Comparison of ENCODE assay signal across 7 cellular contexts in the genomic region with DNA sequence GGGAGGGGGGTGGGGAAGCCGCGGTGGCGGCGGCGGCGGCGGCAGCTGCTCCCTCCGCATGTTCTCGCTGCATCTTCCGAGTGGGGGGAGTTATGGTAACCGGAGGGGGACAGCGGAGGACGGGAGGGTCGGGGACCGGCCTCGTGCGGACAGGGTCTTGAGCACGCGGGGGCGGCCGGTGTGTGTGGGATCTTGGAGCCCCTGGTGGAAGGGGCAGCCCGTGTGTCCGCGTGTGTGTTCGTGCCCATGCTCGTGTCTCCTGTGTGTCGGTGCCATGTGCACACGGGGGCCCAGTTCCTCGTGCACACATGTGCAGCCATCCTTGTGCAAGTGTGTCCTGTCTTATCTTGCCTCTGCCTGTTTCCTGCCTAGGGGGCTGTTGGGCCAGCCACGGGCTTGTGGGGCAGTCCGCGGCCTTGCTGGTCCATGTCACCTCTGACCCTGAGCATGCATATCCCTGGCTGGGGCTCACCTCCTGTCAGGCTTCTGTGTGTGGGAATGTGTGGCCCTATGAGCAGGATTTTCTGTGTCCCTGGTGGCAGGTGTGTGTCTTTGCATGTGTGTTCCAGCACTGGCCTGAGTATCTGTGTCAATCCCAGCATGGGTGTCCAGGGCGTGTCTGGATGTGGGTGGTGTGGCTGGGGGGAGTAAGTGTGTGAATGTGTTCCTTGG. TPM values are rescaled to one million over a fixed set of nuclear protein-coding genes. Genes with fewer than 3 reads are reported as not detected.
A peak's percentile ranks its signal among the peaks of the same experiment; 100 is the strongest.
DNase-seq lines count a peak whose midpoint lies in the region; ATAC-seq and TF ChIP-seq lines count a peak whose summit lies in the region.

No MANE protein-coding gene starts in this region.

- H3K4me2 ChIP-seq in neural progenitor cell = peak overlapping the region; percentile 79

- H3K27ac ChIP-seq in esophagus squamous epithelium = peak overlapping the region; percentile 75 to 96 (median 88)
- H3K27ac ChIP-seq in neural progenitor cell = peak overlapping the region; percentile 32

- H3K4me3 Mint-ChIP-seq in neural progenitor cell = peak overlapping the region; percentile 94

- H3K27ac Mint-ChIP-seq in neural progenitor cell = peak overlapping the region; percentile 84

- peaks cover 0 to 10% (median 0%) of the 10 kb centered on the region in 3 donors for H3K36me3 ChIP-seq in esophagus squamous epithelium
- H3K36me3 ChIP-seq in neural progenitor cell = no peaks in the 10 kb centered on the region

- H4K20me1 ChIP-seq in neural progenitor cell (ENCODE audit: low read depth) = peaks cover 61% of the 10 kb centered on the region

- H3K4me1 ChIP-seq in esophagus squamous epithelium = peaks cover 50 to 85% (median 57%) of the 10 kb centered on the region in 3 donors
- peaks cover 60% of the 10 kb centered on the region for H3K4me1 ChIP-seq in neural progenitor cell

- no peaks in the 10 kb centered on the region for H3K9me3 Mint-ChIP-seq in neural progenitor cell

- no peak overlapping the region for H3K9ac ChIP-seq in neural progenitor cell

- H3K9me3 ChIP-seq in esophagus squamous epithelium (no peaks in the 10 kb centered on the region), neural progenitor cell (ENCODE audit: low read depth) (no peaks in the 10 kb centered on the region)

- 2% methylated on average over 6 to 24 of the region's 33 CpGs for WGBS in esophagus squamous epithelium, 2 donors

- peaks cover 89% of the 10 kb centered on the region for H3K79me2 ChIP-seq in neural progenitor cell (ENCODE audit: low read depth)

- peak in 4 of 6 experiments; percentile 33 to 69 (median 49) for TF ChIP-seq CTCF in esophagus squamous epithelium (IDR thresholded peaks at IDR 0.05)
- peak; percentile 40 for TF ChIP-seq CTCF in neural progenitor cell (IDR thresholded peaks at IDR 0.05)

- peak; percentile 72 for DNase-seq in ELR (ENCODE audit: low read depth)
- DNase-seq in activated CD4-positive, alpha-beta T cell treated with anti-CD3 and anti-CD28 coated beads for 48 hours = peak; percentile 57
- no peak for DNase-seq in esophagus squamous epithelium (lab: John Stamatoyannopoulos, UW)
- peak; percentile 50 for DNase-seq in neural progenitor cell (ENCODE audit: low spot score)
- DNase-seq in NCI-H2081 treated with DMSO at 0.1 percent for 48 hours (lab: John Stamatoyannopoulos, UW) = no peak

- peaks cover 8% of the 10 kb centered on the region for H3K27me3 Mint-ChIP-seq in neural progenitor cell (ENCODE audit: insufficient read depth, low read depth)

- TF ChIP-seq POLR2A in esophagus squamous epithelium (IDR thresholded peaks at IDR 0.05) = peak in 1 of 4 donors; percentile 7

- no peaks in the 10 kb centered on the region for H3K27me3 ChIP-seq in esophagus squamous epithelium
- H3K27me3 ChIP-seq in neural progenitor cell = no peaks in the 10 kb centered on the region

- H3F3A ChIP-seq in neural progenitor cell (ENCODE audit: low read depth) = peaks cover 79% of the 10 kb centered on the region

- no peak overlapping the region for H2AFZ ChIP-seq in neural progenitor cell (replicated peaks)

- no peak for ATAC-seq in GM21737 (IDR thresholded peaks at IDR 0.05; ENCODE audit: unreplicated experiment)

- intact Hi-C loops in esophagus squamous epithelium (cut with DNase I) = no loop called here

- peaks cover 83% of the 10 kb centered on the region for H3K4me1 Mint-ChIP-seq in neural progenitor cell

- H3K4me3 ChIP-seq in esophagus squamous epithelium = peak overlapping the region; percentile 39 to 68 (median 56)
- peak overlapping the region; percentile 77 for H3K4me3 ChIP-seq in neural progenitor cell

- H3K36me3 Mint-ChIP-seq in neural progenitor cell = peaks cover 12% of the 10 kb centered on the region

- TF ChIP-seq RAD21 in Ishikawa (IDR thresholded peaks at IDR 0.05; ENCODE audit: low read depth) = no peak

- TF ChIP-seq EP300 in Ishikawa (IDR thresholded peaks at IDR 0.05; ENCODE audit: borderline replicate concordance) = no peak

TF ChIP-seq in Ishikawa, 13 proteins besides CTCF, POLR2A, EP300 and RAD21:
- TF ChIP-seq MAX (IDR thresholded peaks at IDR 0.05) = peak; percentile 85
- TF ChIP-seq EGR1 (IDR thresholded peaks at IDR 0.05) = peak; percentile 68
- TF ChIP-seq, protein P1, sequence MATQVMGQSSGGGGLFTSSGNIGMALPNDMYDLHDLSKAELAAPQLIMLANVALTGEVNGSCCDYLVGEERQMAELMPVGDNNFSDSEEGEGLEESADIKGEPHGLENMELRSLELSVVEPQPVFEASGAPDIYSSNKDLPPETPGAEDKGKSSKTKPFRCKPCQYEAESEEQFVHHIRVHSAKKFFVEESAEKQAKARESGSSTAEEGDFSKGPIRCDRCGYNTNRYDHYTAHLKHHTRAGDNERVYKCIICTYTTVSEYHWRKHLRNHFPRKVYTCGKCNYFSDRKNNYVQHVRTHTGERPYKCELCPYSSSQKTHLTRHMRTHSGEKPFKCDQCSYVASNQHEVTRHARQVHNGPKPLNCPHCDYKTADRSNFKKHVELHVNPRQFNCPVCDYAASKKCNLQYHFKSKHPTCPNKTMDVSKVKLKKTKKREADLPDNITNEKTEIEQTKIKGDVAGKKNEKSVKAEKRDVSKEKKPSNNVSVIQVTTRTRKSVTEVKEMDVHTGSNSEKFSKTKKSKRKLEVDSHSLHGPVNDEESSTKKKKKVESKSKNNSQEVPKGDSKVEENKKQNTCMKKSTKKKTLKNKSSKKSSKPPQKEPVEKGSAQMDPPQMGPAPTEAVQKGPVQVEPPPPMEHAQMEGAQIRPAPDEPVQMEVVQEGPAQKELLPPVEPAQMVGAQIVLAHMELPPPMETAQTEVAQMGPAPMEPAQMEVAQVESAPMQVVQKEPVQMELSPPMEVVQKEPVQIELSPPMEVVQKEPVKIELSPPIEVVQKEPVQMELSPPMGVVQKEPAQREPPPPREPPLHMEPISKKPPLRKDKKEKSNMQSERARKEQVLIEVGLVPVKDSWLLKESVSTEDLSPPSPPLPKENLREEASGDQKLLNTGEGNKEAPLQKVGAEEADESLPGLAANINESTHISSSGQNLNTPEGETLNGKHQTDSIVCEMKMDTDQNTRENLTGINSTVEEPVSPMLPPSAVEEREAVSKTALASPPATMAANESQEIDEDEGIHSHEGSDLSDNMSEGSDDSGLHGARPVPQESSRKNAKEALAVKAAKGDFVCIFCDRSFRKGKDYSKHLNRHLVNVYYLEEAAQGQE (IDR thresholded peaks at IDR 0.05; ENCODE audit: low read depth) = no peak
- no peak for TF ChIP-seq TEAD4 (IDR thresholded peaks at IDR 0.05)

RNA-seq across cellular contexts. Expression of gene SYNGAP1, which starts 8.5 kb away (rescaled TPM):
- total RNA-seq in esophagus squamous epithelium = 1 to 10 TPM; 3.3 to 8.6 (median 4.1) TPM
- 14.1 and 29.7 TPM in 2 replicates for total RNA-seq in neural progenitor cell (ENCODE audit: low replicate concordance)

RNA-seq across cellular contexts. Expression of gene CUTA, which starts 10.4 kb away (rescaled TPM):
- total RNA-seq in esophagus squamous epithelium (10 to 100 TPM; 46.0 to 93.1 (median 69.4) TPM), neural progenitor cell (ENCODE audit: low replicate concordance) (118 and 186 TPM in 2 replicates)

RNA-seq across cellular contexts. Expression of gene PHF1, which starts 17.5 kb away (rescaled TPM):
- total RNA-seq in esophagus squamous epithelium = 10 to 100 TPM in 3 of 4 donors, 1 to 10 TPM in 1; 8.1 to 48.6 (median 17.3) TPM
- total RNA-seq in neural progenitor cell (ENCODE audit: low replicate concordance) = 25.6 and 55.8 TPM in 2 replicates

RNA-seq across cellular contexts. Expression of gene ZBTB9, which starts 26.0 kb away (rescaled TPM):
- total RNA-seq in esophagus squamous epithelium = 1 to 10 TPM; 2.8 to 4.8 (median 3.3) TPM
- 10.2 and 12.7 TPM in 2 replicates for total RNA-seq in neural progenitor cell (ENCODE audit: low replicate concordance)

RNA-seq across cellular contexts. Expression of gene KIFC1, which starts 36.7 kb away (rescaled TPM):
- total RNA-seq in esophagus squamous epithelium (10 to 100 TPM in 2 of 4 donors, 1 to 10 TPM in 2; 9.6 to 38.9 (median 11.2) TPM), neural progenitor cell (ENCODE audit: low replicate concordance) (93.9 and 179 TPM in 2 replicates)

Comparison
In these comparisons a context has a peak if more than half of its experiments do, and no peak if none do; other contexts are left out.
1. DNase-seq: peak in ELR (single experiment), activated CD4-positive, alpha-beta T cell treated with anti-CD3 and anti-CD28 coated beads for 48 hours (single experiment) and neural progenitor cell (single experiment); none in esophagus squamous epithelium (single experiment) and NCI-H2081 treated with DMSO at 0.1 percent for 48 hours (single experiment).